In genomic region chr12:2640709-2641108, GRCh38 we compare ENCODE assay signal across 8 cellular contexts.
DNase-seq lines count a peak whose midpoint lies in the region; ATAC-seq and TF ChIP-seq lines count a peak whose summit lies in the region.

No MANE protein-coding gene starts in this region.

- H3K27ac Mint-ChIP-seq in activated T-helper 1 cell treated with anti-CD3 and anti-CD28 coated beads, Interleukin-12 subunit alpha, Interleukin-12 subunit beta, Interleukin-2, Interleukin-4 antibody, amounts not matched to agents 30 ng/mL and 10 ng/mL and 1 ng/mL, durations not matched to agents 14 hours and 24 hours and 36 hours, result no peak overlapping the region

- no peak overlapping the region for H3K4me3 Mint-ChIP-seq in activated T-helper 1 cell treated with anti-CD3 and anti-CD28 coated beads, Interleukin-12 subunit alpha, Interleukin-12 subunit beta, Interleukin-2, Interleukin-4 antibody, amounts not matched to agents 30 ng/mL and 10 ng/mL and 1 ng/mL, durations not matched to agents 14 hours and 24 hours and 36 hours

- peaks cover 11% of the 10 kb centered on the region for H3K27me3 Mint-ChIP-seq in activated T-helper 1 cell treated with anti-CD3 and anti-CD28 coated beads, Interleukin-12 subunit alpha, Interleukin-12 subunit beta, Interleukin-2, Interleukin-4 antibody, amounts not matched to agents 30 ng/mL and 10 ng/mL and 1 ng/mL, durations not matched to agents 14 hours and 24 hours and 36 hours (ENCODE audit: insufficient read depth)

- H3K4me1 Mint-ChIP-seq in activated T-helper 1 cell treated with anti-CD3 and anti-CD28 coated beads, Interleukin-12 subunit alpha, Interleukin-12 subunit beta, Interleukin-2, Interleukin-4 antibody, amounts not matched to agents 30 ng/mL and 10 ng/mL and 1 ng/mL, durations not matched to agents 14 hours and 24 hours and 36 hours (ENCODE audit: low read depth), result peaks cover 19% of the 10 kb centered on the region

- in situ Hi-C loops in ACHN (cut with HindIII; ENCODE audit: low pct_ligation_motif_present, low pct_unique_long_range_greater_than_20kb, low sequenced_read_pairs), result no loop called here

- H3K36me3 Mint-ChIP-seq in activated T-helper 1 cell treated with anti-CD3 and anti-CD28 coated beads, Interleukin-12 subunit alpha, Interleukin-12 subunit beta, Interleukin-2, Interleukin-4 antibody, amounts not matched to agents 30 ng/mL and 10 ng/mL and 1 ng/mL, durations not matched to agents 14 hours and 24 hours and 36 hours (ENCODE audit: low read depth), result no peaks in the 10 kb centered on the region

- DNase-seq in ACHN, result peak; percentile 98
- DNase-seq in Kasumi-1 (lab: John Stamatoyannopoulos, UW), result peak; percentile 24 to 50
- peak; percentile 89 for DNase-seq in coronary artery (ENCODE audit: low spot score)
- peak; percentile 67 to 99 for DNase-seq in lung microvascular endothelial cell (ENCODE audit: low read depth in 2 of 2)
- DNase-seq in NCI-H146 treated with DMSO at 0.1 percent for 48 hours (lab: John Stamatoyannopoulos, UW; ENCODE audit: unreplicated experiment), result no peak
- DNase-seq in activated T-helper 1 cell treated with anti-CD3 and anti-CD28 coated beads, Interleukin-12 subunit alpha, Interleukin-12 subunit beta, Interleukin-2, Interleukin-4 antibody, amounts not matched to agents 30 ng/mL and 10 ng/mL and 1 ng/mL, durations not matched to agents 14 hours and 24 hours and 36 hours (ENCODE audit: low spot score), result no peak

- H3K27ac ChIP-seq in coronary artery, result peak overlapping the region; percentile 55 to 89

- TF ChIP-seq CTCF in coronary artery (IDR thresholded peaks at IDR 0.05), result no peak

- H3K9me3 Mint-ChIP-seq in activated T-helper 1 cell treated with anti-CD3 and anti-CD28 coated beads, Interleukin-12 subunit alpha, Interleukin-12 subunit beta, Interleukin-2, Interleukin-4 antibody, amounts not matched to agents 30 ng/mL and 10 ng/mL and 1 ng/mL, durations not matched to agents 14 hours and 24 hours and 36 hours, result no peaks in the 10 kb centered on the region

- ATAC-seq in HG02642 (IDR thresholded peaks at IDR 0.05; ENCODE audit: poor library complexity, unreplicated experiment) (no peak), GM21515 (IDR thresholded peaks at IDR 0.05; ENCODE audit: unreplicated experiment) (no peak)

- H3K4me3 ChIP-seq in coronary artery, result no peak overlapping the region

- intact Hi-C loops in activated T-helper 1 cell treated with anti-CD3 and anti-CD28 coated beads, Interleukin-12 subunit alpha, Interleukin-12 subunit beta, Interleukin-2, Interleukin-4 antibody, amounts not matched to agents 30 ng/mL and 10 ng/mL and 1 ng/mL, durations not matched to agents 14 hours and 24 hours and 36 hours (cut with micrococcal nuclease), result no loop called here

Comparison
In these comparisons a context has a peak if more than half of its experiments do, and no peak if none do; other contexts are left out.
1. DNase-seq: peak in ACHN (single experiment), Kasumi-1 (2 of 2), coronary artery (single experiment) and lung microvascular endothelial cell (2 of 2); none in NCI-H146 treated with DMSO at 0.1 percent for 48 hours (single experiment) and activated T-helper 1 cell treated with anti-CD3 and anti-CD28 coated beads, Interleukin-12 subunit alpha, Interleukin-12 subunit beta, Interleukin-2, Interleukin-4 antibody, amounts not matched to agents 30 ng/mL and 10 ng/mL and 1 ng/mL, durations not matched to agents 14 hours and 24 hours and 36 hours (single experiment).